In the genomic region with DNA sequence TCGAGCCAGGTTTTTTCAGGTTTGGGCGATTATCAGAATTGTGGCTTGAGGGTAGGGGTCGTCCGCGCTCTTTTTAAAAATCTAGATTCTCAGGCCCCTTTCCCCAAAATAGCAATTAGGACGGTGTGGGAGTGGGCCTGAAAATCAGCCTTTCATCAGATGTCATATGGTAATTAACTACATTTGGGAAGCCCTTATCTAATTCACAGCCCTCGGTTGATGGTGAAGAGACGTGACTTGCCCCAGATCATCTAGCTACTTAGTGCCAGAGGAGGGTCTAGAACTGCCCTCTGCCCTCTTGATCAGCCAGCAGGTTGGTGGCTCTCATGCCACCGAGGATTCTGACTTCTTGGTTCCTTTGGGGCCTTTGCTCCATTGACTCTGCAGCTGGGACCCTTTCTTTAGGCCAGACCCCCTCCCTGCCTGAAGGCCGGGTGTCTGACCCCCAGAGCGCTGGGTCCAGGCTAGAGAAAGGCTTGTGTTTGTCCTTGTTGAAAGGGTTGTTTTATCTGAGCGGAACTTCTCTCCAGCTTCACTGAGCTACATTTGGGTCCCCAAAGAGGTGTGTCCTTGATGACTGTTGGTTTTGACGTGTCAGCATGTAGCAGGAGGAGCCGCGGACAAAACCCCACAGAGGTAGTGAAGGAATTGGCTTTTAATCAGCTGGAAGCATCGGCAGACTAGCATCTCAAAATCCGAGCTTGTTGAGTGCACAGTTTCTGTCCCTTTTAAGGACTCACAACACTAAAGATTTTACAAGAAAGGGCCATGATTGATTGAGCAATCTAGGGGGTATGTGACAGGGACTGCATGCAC, we compare ENCODE assay signal across 1 cellular context.
TF ChIP-seq lines count a peak whose summit lies in the region.

No MANE protein-coding gene starts in this region.

TF ChIP-seq in HepG2, 621 proteins besides CTCF, POLR2A, EP300 and RAD21 (continued from another document and continues in another):
- TF ChIP-seq, protein P1, sequence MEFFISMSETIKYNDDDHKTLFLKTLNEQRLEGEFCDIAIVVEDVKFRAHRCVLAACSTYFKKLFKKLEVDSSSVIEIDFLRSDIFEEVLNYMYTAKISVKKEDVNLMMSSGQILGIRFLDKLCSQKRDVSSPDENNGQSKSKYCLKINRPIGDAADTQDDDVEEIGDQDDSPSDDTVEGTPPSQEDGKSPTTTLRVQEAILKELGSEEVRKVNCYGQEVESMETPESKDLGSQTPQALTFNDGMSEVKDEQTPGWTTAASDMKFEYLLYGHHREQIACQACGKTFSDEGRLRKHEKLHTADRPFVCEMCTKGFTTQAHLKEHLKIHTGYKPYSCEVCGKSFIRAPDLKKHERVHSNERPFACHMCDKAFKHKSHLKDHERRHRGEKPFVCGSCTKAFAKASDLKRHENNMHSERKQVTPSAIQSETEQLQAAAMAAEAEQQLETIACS (CRISPR knock-in tag; IDR thresholded peaks at IDR 0.05) = no peak
- TF ChIP-seq GABPB1 (CRISPR knock-in tag; IDR thresholded peaks at IDR 0.05) (no peak), ZNF703 (CRISPR knock-in tag; IDR thresholded peaks at IDR 0.05; ENCODE audit: borderline replicate concordance) (no peak), KDM5B (CRISPR knock-in tag; IDR thresholded peaks at IDR 0.05; ENCODE audit: borderline replicate concordance) (no peak), ETV6 (CRISPR knock-in tag; conservative IDR thresholded peaks at IDR 0.05) (no peak), SATB2 (CRISPR knock-in tag; IDR thresholded peaks at IDR 0.05) (no peak), BCL6 (CRISPR knock-in tag; IDR thresholded peaks at IDR 0.05) (no peak), ZBTB42 (CRISPR knock-in tag; IDR thresholded peaks at IDR 0.05) (no peak), SIN3A (IDR thresholded peaks at IDR 0.05; ENCODE audit: borderline replicate concordance, low read depth, low read length) (peak; percentile 33; the same call in 1 of the 2 replicates), ZNF850 (CRISPR knock-in tag; conservative IDR thresholded peaks at IDR 0.05) (no peak), MTF2 (CRISPR knock-in tag; IDR thresholded peaks at IDR 0.05; ENCODE audit: borderline replicate concordance) (no peak), ZNF563 (CRISPR knock-in tag; IDR thresholded peaks at IDR 0.05) (no peak), AKAP8 (CRISPR knock-in tag; IDR thresholded peaks at IDR 0.05) (no peak), MYNN (CRISPR knock-in tag; IDR thresholded peaks at IDR 0.05; ENCODE audit: low read depth) (no peak), SP5 (CRISPR knock-in tag; IDR thresholded peaks at IDR 0.05; ENCODE audit: borderline replicate concordance, low read depth) (no peak), ZZZ3 (CRISPR knock-in tag; IDR thresholded peaks at IDR 0.05; ENCODE audit: borderline replicate concordance) (no peak), ZNF432 (CRISPR knock-in tag; IDR thresholded peaks at IDR 0.05; ENCODE audit: borderline replicate concordance) (no peak), TEAD2 (CRISPR knock-in tag; IDR thresholded peaks at IDR 0.05) (no peak), ZNF121 (CRISPR knock-in tag; IDR thresholded peaks at IDR 0.05) (no peak), ZNF143 (CRISPR knock-in tag; IDR thresholded peaks at IDR 0.05) (no peak), SMARCE1 (IDR thresholded peaks at IDR 0.05; ENCODE audit: borderline replicate concordance) (no peak), ARNT (IDR thresholded peaks at IDR 0.05) (no peak), ZNF30 (CRISPR knock-in tag; IDR thresholded peaks at IDR 0.05) (no peak), HNRNPL (IDR thresholded peaks at IDR 0.05; ENCODE audit: low read depth, low read length) (no peak), SOX5 (CRISPR knock-in tag; IDR thresholded peaks at IDR 0.05; ENCODE audit: borderline replicate concordance) (no peak)
- TF ChIP-seq, protein P2, sequence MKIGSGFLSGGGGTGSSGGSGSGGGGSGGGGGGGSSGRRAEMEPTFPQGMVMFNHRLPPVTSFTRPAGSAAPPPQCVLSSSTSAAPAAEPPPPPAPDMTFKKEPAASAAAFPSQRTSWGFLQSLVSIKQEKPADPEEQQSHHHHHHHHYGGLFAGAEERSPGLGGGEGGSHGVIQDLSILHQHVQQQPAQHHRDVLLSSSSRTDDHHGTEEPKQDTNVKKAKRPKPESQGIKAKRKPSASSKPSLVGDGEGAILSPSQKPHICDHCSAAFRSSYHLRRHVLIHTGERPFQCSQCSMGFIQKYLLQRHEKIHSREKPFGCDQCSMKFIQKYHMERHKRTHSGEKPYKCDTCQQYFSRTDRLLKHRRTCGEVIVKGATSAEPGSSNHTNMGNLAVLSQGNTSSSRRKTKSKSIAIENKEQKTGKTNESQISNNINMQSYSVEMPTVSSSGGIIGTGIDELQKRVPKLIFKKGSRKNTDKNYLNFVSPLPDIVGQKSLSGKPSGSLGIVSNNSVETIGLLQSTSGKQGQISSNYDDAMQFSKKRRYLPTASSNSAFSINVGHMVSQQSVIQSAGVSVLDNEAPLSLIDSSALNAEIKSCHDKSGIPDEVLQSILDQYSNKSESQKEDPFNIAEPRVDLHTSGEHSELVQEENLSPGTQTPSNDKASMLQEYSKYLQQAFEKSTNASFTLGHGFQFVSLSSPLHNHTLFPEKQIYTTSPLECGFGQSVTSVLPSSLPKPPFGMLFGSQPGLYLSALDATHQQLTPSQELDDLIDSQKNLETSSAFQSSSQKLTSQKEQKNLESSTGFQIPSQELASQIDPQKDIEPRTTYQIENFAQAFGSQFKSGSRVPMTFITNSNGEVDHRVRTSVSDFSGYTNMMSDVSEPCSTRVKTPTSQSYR (CRISPR knock-in tag; IDR thresholded peaks at IDR 0.05; ENCODE audit: borderline replicate concordance) = no peak
- TF ChIP-seq, protein P3, sequence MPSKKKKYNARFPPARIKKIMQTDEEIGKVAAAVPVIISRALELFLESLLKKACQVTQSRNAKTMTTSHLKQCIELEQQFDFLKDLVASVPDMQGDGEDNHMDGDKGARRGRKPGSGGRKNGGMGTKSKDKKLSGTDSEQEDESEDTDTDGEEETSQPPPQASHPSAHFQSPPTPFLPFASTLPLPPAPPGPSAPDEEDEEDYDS (CRISPR knock-in tag; IDR thresholded peaks at IDR 0.05) = peak; percentile 52; the same call in 1 of the 2 replicates
- TF ChIP-seq, protein P4, sequence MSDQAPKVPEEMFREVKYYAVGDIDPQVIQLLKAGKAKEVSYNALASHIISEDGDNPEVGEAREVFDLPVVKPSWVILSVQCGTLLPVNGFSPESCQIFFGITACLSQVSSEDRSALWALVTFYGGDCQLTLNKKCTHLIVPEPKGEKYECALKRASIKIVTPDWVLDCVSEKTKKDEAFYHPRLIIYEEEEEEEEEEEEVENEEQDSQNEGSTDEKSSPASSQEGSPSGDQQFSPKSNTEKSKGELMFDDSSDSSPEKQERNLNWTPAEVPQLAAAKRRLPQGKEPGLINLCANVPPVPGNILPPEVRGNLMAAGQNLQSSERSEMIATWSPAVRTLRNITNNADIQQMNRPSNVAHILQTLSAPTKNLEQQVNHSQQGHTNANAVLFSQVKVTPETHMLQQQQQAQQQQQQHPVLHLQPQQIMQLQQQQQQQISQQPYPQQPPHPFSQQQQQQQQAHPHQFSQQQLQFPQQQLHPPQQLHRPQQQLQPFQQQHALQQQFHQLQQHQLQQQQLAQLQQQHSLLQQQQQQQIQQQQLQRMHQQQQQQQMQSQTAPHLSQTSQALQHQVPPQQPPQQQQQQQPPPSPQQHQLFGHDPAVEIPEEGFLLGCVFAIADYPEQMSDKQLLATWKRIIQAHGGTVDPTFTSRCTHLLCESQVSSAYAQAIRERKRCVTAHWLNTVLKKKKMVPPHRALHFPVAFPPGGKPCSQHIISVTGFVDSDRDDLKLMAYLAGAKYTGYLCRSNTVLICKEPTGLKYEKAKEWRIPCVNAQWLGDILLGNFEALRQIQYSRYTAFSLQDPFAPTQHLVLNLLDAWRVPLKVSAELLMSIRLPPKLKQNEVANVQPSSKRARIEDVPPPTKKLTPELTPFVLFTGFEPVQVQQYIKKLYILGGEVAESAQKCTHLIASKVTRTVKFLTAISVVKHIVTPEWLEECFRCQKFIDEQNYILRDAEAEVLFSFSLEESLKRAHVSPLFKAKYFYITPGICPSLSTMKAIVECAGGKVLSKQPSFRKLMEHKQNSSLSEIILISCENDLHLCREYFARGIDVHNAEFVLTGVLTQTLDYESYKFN (CRISPR knock-in tag; conservative IDR thresholded peaks at IDR 0.05) = no peak
- TF ChIP-seq, protein P5, sequence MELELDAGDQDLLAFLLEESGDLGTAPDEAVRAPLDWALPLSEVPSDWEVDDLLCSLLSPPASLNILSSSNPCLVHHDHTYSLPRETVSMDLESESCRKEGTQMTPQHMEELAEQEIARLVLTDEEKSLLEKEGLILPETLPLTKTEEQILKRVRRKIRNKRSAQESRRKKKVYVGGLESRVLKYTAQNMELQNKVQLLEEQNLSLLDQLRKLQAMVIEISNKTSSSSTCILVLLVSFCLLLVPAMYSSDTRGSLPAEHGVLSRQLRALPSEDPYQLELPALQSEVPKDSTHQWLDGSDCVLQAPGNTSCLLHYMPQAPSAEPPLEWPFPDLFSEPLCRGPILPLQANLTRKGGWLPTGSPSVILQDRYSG (CRISPR knock-in tag; IDR thresholded peaks at IDR 0.05) = no peak
- TF ChIP-seq, protein P6, sequence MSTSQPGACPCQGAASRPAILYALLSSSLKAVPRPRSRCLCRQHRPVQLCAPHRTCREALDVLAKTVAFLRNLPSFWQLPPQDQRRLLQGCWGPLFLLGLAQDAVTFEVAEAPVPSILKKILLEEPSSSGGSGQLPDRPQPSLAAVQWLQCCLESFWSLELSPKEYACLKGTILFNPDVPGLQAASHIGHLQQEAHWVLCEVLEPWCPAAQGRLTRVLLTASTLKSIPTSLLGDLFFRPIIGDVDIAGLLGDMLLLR (CRISPR knock-in tag; IDR thresholded peaks at IDR 0.05) = no peak
- TF ChIP-seq, protein P7, sequence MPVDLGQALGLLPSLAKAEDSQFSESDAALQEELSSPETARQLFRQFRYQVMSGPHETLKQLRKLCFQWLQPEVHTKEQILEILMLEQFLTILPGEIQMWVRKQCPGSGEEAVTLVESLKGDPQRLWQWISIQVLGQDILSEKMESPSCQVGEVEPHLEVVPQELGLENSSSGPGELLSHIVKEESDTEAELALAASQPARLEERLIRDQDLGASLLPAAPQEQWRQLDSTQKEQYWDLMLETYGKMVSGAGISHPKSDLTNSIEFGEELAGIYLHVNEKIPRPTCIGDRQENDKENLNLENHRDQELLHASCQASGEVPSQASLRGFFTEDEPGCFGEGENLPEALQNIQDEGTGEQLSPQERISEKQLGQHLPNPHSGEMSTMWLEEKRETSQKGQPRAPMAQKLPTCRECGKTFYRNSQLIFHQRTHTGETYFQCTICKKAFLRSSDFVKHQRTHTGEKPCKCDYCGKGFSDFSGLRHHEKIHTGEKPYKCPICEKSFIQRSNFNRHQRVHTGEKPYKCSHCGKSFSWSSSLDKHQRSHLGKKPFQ (CRISPR knock-in tag; IDR thresholded peaks at IDR 0.05; ENCODE audit: insufficient replicate concordance) = no peak
- TF ChIP-seq, protein P8, sequence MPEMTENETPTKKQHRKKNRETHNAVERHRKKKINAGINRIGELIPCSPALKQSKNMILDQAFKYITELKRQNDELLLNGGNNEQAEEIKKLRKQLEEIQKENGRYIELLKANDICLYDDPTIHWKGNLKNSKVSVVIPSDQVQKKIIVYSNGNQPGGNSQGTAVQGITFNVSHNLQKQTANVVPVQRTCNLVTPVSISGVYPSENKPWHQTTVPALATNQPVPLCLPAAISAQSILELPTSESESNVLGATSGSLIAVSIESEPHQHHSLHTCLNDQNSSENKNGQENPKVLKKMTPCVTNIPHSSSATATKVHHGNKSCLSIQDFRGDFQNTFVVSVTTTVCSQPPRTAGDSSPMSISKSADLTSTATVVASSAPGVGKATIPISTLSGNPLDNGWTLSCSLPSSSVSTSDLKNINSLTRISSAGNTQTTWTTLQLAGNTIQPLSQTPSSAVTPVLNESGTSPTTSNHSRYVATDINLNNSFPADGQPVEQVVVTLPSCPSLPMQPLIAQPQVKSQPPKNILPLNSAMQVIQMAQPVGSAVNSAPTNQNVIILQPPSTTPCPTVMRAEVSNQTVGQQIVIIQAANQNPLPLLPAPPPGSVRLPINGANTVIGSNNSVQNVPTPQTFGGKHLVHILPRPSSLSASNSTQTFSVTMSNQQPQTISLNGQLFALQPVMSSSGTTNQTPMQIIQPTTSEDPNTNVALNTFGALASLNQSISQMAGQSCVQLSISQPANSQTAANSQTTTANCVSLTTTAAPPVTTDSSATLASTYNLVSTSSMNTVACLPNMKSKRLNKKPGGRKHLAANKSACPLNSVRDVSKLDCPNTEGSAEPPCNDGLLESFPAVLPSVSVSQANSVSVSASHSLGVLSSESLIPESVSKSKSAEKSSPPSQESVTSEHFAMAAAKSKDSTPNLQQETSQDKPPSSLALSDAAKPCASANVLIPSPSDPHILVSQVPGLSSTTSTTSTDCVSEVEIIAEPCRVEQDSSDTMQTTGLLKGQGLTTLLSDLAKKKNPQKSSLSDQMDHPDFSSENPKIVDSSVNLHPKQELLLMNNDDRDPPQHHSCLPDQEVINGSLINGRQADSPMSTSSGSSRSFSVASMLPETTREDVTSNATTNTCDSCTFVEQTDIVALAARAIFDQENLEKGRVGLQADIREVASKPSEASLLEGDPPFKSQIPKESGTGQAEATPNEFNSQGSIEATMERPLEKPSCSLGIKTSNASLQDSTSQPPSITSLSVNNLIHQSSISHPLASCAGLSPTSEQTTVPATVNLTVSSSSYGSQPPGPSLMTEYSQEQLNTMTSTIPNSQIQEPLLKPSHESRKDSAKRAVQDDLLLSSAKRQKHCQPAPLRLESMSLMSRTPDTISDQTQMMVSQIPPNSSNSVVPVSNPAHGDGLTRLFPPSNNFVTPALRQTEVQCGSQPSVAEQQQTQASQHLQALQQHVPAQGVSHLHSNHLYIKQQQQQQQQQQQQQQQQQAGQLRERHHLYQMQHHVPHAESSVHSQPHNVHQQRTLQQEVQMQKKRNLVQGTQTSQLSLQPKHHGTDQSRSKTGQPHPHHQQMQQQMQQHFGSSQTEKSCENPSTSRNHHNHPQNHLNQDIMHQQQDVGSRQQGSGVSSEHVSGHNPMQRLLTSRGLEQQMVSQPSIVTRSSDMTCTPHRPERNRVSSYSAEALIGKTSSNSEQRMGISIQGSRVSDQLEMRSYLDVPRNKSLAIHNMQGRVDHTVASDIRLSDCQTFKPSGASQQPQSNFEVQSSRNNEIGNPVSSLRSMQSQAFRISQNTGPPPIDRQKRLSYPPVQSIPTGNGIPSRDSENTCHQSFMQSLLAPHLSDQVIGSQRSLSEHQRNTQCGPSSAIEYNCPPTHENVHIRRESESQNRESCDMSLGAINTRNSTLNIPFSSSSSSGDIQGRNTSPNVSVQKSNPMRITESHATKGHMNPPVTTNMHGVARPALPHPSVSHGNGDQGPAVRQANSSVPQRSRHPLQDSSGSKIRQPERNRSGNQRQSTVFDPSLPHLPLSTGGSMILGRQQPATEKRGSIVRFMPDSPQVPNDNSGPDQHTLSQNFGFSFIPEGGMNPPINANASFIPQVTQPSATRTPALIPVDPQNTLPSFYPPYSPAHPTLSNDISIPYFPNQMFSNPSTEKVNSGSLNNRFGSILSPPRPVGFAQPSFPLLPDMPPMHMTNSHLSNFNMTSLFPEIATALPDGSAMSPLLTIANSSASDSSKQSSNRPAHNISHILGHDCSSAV (CRISPR knock-in tag; IDR thresholded peaks at IDR 0.05; ENCODE audit: borderline replicate concordance) = no peak
